Comparison of ENCODE assay signal across 11 cellular contexts in genomic region chr2:207394203-207394741, GRCh38.
A peak's percentile ranks its signal among the peaks of the same experiment; 100 is the strongest.
DNase-seq lines count a peak whose midpoint lies in the region; ATAC-seq, FAIRE-seq and TF ChIP-seq lines count a peak whose summit lies in the region.
"Had no signal": no experiment of that assay in that cellular context is flagged by ENCODE, and none has a peak within 500 bp of the region (broad histone marks: within the 10 kb centered on the region; RNA-seq: fewer than 3 reads in every experiment).

No MANE protein-coding gene starts in this region.

- H2BK120ac ChIP-seq in mesenchymal stem cell (ENCODE audit: low read depth, low read length) = peak overlapping the region; percentile 40

- peak overlapping the region; percentile 79; the same call in 1 of the 2 replicates for H2AFZ ChIP-seq in K562 (ENCODE audit: low read depth, low read length)
- no peak overlapping the region for H2AFZ ChIP-seq in mesenchymal stem cell (ENCODE audit: low read depth, low read length)

- H3K14ac ChIP-seq in mesenchymal stem cell (ENCODE audit: low read length in 2 of 2) = no peak overlapping the region

- in situ Hi-C loops in K562 (cut with MboI) = no loop called here

- peak overlapping the region; percentile 84 to 94 for H3K18ac ChIP-seq in mesenchymal stem cell (ENCODE audit: low read depth in 1 of 2, low read length in 2 of 2)

- no peak overlapping the region for H2BK5ac ChIP-seq in mesenchymal stem cell (ENCODE audit: low read depth, low read length, poor library complexity, severe bottlenecking)

- no peak for TF ChIP-seq POLR2A in K562 (conservative IDR thresholded peaks at IDR 0.05)

- peak overlapping the region; percentile 93 for H4K91ac ChIP-seq in mesenchymal stem cell (ENCODE audit: low read length)

- H3K4ac ChIP-seq in mesenchymal stem cell (ENCODE audit: low read depth in 1 of 2, low read length in 2 of 2) = peak overlapping the region; percentile 35 to 87

- H3K36me3 ChIP-seq in K562 (ENCODE audit: control insufficient read depth, insufficient read depth, low read length) (no peaks in the 10 kb centered on the region), mesenchymal stem cell (ENCODE audit: control insufficient read depth in 1 of 2, insufficient read depth in 2 of 2, low read depth in 1 of 2, low read length in 2 of 2) (no peaks in the 10 kb centered on the region)
- H3K36me3 ChIP-seq: pancreas had no signal

- H2BK15ac ChIP-seq in mesenchymal stem cell (ENCODE audit: low read depth, poor library complexity, severe bottlenecking) = no peak overlapping the region

- H3K4me2 ChIP-seq in K562 (ENCODE audit: insufficient read depth, low read length) (peak overlapping the region; percentile 38; the same call in 1 of the 2 replicates), mesenchymal stem cell (ENCODE audit: low read length, poor library complexity, severe bottlenecking) (no peak overlapping the region)

- H3K9me1 ChIP-seq in K562 (ENCODE audit: control insufficient read depth, insufficient read depth, low read length) = no peaks in the 10 kb centered on the region

- peak overlapping the region; percentile 62 for H2AK5ac ChIP-seq in mesenchymal stem cell (ENCODE audit: low read length, severe bottlenecking)

- ATAC-seq in K562 = peak; percentile 36
- no peak for ATAC-seq in HG02759 (IDR thresholded peaks at IDR 0.05; ENCODE audit: unreplicated experiment)
- ATAC-seq in HG03025 (IDR thresholded peaks at IDR 0.05; ENCODE audit: low FRiP score, unreplicated experiment) = no peak

- H3K4me1 ChIP-seq in K562 (replicated peaks in 1 of 2; ENCODE audit: control insufficient read depth in 2 of 2, insufficient read depth in 2 of 2, low read length in 2 of 2) (peaks cover 4 to 31% of the 10 kb centered on the region in 2 experiments; a peak in 3 of 5 replicates), mesenchymal stem cell (ENCODE audit: control insufficient read depth, insufficient read depth, low read depth, low read length) (peaks cover 2% of the 10 kb centered on the region)
- H3K4me1 ChIP-seq: pancreas had no signal

- peak overlapping the region in 1 of 2 experiments; percentile 14 for H3K23ac ChIP-seq in mesenchymal stem cell (ENCODE audit: low read length in 2 of 2)

- POLR2A ChIA-PET in AG04450 (lab: Yijun Ruan, JAX) = interaction anchor here (1.1 to 1.2 kb wide), 2 partner anchors 60 to 227 kb away, joined by 3 to 4 read pairs; no protein-coding TSS in a partner anchor
- POLR2A ChIA-PET in K562 (lab: Yijun Ruan, JAX) = no interaction called here

- 64% methylated on average over 3 of the region's 3 CpGs for WGBS in K562 (ENCODE audit: insufficient coverage, low coverage, missing lambda C conversion rate)
- WGBS in mesenchymal stem cell = 44% methylated on average over 3 of the region's 3 CpGs

- no peaks in the 10 kb centered on the region for H3K79me2 ChIP-seq in K562 (ENCODE audit: control insufficient read depth, insufficient read depth, low read length)

- H3K27ac ChIP-seq in AG04450 (ENCODE audit: low read depth, low read length) = peak overlapping the region; percentile 95
- peak overlapping the region; percentile 73; the same call in 2 of the 3 replicates for H3K27ac ChIP-seq in K562 (ENCODE audit: extremely low read depth, low read depth, low read length)
- peak overlapping the region; percentile 83 for H3K27ac ChIP-seq in mesenchymal stem cell (ENCODE audit: low read length, poor library complexity, severe bottlenecking)
- H3K27ac ChIP-seq: pancreas had no signal

- H3K9me3 ChIP-seq in AG04450 (ENCODE audit: control insufficient read depth, insufficient read depth, low read length) (no peaks in the 10 kb centered on the region), K562 (replicated peaks; ENCODE audit: control insufficient read depth, insufficient read depth, low read depth, low read length) (no peaks in the 10 kb centered on the region), mesenchymal stem cell (ENCODE audit: control insufficient read depth, low read length) (peaks cover 7% of the 10 kb centered on the region)
- H3K9me3 ChIP-seq: pancreas had no signal

- no peak for TF ChIP-seq CTCF in AG04450 (IDR thresholded peaks at IDR 0.05; ENCODE audit: low read depth, low read length)
- no peak for TF ChIP-seq CTCF in K562 (IDR thresholded peaks at IDR 0.05 in 2 of 3, conservative IDR thresholded peaks at IDR 0.05 in 1 of 3; ENCODE audit: insufficient read depth in 2 of 3, low read depth in 1 of 3, low read length in 3 of 3)

- H3K4me3 ChIP-seq in AG04450 (ENCODE audit: low read depth, low read length) = no peak overlapping the region
- no peak overlapping the region for H3K4me3 ChIP-seq in K562
- H3K4me3 ChIP-seq in mesenchymal stem cell (ENCODE audit: insufficient read depth in 1 of 2, low read depth in 1 of 2, low read length in 2 of 2) = peak overlapping the region in 1 of 2 experiments; percentile 25
- H3K4me3 ChIP-seq: pancreas had no signal

- H3K27me3 ChIP-seq in AG04450 (ENCODE audit: control insufficient read depth, insufficient read depth, low read length) = no peaks in the 10 kb centered on the region
- H3K27me3 ChIP-seq in K562 (ENCODE audit: control insufficient read depth in 2 of 2, insufficient read depth in 2 of 2, low read length in 2 of 2) = no peaks in the 10 kb centered on the region
- no peaks in the 10 kb centered on the region for H3K27me3 ChIP-seq in mesenchymal stem cell (ENCODE audit: control insufficient read depth in 1 of 2, insufficient read depth in 1 of 2, low read length in 2 of 2)
- H3K27me3 ChIP-seq: pancreas had no signal

- intact Hi-C loops in K562 (cut with micrococcal nuclease) = no loop called here

- peak overlapping the region; percentile 34 to 91 for H2BK12ac ChIP-seq in mesenchymal stem cell (ENCODE audit: low read length in 2 of 2)

- no peaks in the 10 kb centered on the region for H4K20me1 ChIP-seq in K562 (replicated peaks; ENCODE audit: control insufficient read depth, insufficient read depth, low read length)

- peak overlapping the region; percentile 38 to 48; a peak in 2 of 4 replicates for H3K9ac ChIP-seq in K562 (ENCODE audit: insufficient read depth in 1 of 2, low read depth in 2 of 2, low read length in 2 of 2)
- H3K9ac ChIP-seq in mesenchymal stem cell (ENCODE audit: low read length) = peak overlapping the region; percentile 86

- no peak for TF ChIP-seq RAD21 in K562 (CRISPR knock-in tag; conservative IDR thresholded peaks at IDR 0.05 in 1 of 2, IDR thresholded peaks at IDR 0.05 in 1 of 2)

- no peak for TF ChIP-seq EP300 in K562 (IDR thresholded peaks at IDR 0.05; ENCODE audit: low read length)

- H4K8ac ChIP-seq in mesenchymal stem cell (ENCODE audit: low read length) = peak overlapping the region; percentile 68

- no peaks in the 10 kb centered on the region for H3K79me1 ChIP-seq in mesenchymal stem cell (replicated peaks; ENCODE audit: low read length, poor library complexity, severe bottlenecking)

- peak; percentile 20 for FAIRE-seq in HTR-8/SVneo (lab: Jason Lieb, UNC)
- peak; percentile 6 for FAIRE-seq in K562 (lab: Jason Lieb, UNC)
- FAIRE-seq: pancreas had no signal

- CTCF ChIA-PET in AG04450 (lab: Charles Lee) = no interaction called here
- CTCF ChIA-PET in K562 (lab: Yijun Ruan, JAX; ENCODE audit: low intra/inter-chr PET ratio) = no interaction called here

- no TSS peak for BruUV-seq in K562 (replicated peaks; lab: Mats Ljungman, UMichigan)

- DNase-seq in AG04450 (ENCODE audit: low read depth, low spot score) = no peak
- no peak for DNase-seq in HTR-8/SVneo (ENCODE audit: insufficient read length, low spot score)
- DNase-seq in K562 (ENCODE audit: extremely low read depth in 1 of 4, low spot score in 3 of 4) = no peak
- peak; percentile 64 for DNase-seq in mesenchymal stem cell
- no peak for DNase-seq in NCI-H2107 treated with DMSO at 0.1 percent for 48 hours (lab: John Stamatoyannopoulos, UW; ENCODE audit: unreplicated experiment)
- DNase-seq in NCI-H1436 (lab: John Stamatoyannopoulos, UW) = no peak
- DNase-seq: GDM1, pancreas, Right ventricle myocardium superior had no signal

TF ChIP-seq in K562, 482 proteins besides CTCF, POLR2A, EP300 and RAD21:
- TF ChIP-seq ZNF79 (CRISPR knock-in tag; IDR thresholded peaks at IDR 0.05; ENCODE audit: low read depth) (no peak), ATF4 (CRISPR knock-in tag; IDR thresholded peaks at IDR 0.05) (no peak), MLX (CRISPR knock-in tag; conservative IDR thresholded peaks at IDR 0.05) (no peak), ATF2 (CRISPR knock-in tag; IDR thresholded peaks at IDR 0.05) (no peak), NR4A1 (CRISPR knock-in tag; IDR thresholded peaks at IDR 0.05) (no peak), NR4A1 (tag; IDR thresholded peaks at IDR 0.05) (no peak), CREBBP (IDR thresholded peaks at IDR 0.05; ENCODE audit: low read depth, low read length) (no peak), MAFG (tag; conservative IDR thresholded peaks at IDR 0.05) (no peak), ZNF23 (CRISPR knock-in tag; IDR thresholded peaks at IDR 0.05) (no peak), GATAD2A (IDR thresholded peaks at IDR 0.05) (no peak)
TF ChIP-seq in K562: peak in this region for 0.
